In the genomic region with DNA sequence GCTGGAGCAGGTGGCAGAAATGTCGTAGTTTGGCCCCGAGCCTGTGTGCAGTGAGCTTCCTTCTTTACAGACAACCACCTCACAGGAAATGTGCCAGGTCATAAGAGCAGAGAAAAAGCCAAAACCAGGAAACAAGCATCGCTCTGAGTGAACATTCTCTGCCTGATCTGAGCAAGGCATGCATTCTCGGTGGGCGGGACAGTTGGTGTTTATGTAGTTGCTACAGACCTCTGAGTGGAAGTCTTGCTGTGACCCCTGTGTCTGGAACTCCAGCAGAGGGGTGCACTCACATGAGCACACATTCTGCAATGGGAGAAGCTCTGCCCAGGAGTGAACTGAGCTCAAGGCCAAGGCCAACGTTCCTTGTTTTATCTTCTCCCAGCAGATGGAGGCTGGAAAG, we compare ENCODE assay signal across 21 cellular contexts.
DNase-seq lines count a peak whose midpoint lies in the region.
"Had no signal": no experiment of that assay in that cellular context is flagged by ENCODE, and none has a peak within 500 bp of the region (broad histone marks: within the 10 kb centered on the region; RNA-seq: fewer than 3 reads in every experiment).

No MANE protein-coding gene starts in this region.

- H3K27ac ChIP-seq in thymus (ENCODE audit: low read depth) = peak overlapping the region; percentile 39
- H3K27ac ChIP-seq: esophagus muscularis mucosa, GM23248, pancreas, upper lobe of right lung, WERI-Rb-1 had no signal

- WGBS in thymus = 12% methylated on average over 6 of the region's 6 CpGs

- H3K36me3 ChIP-seq in thymus (ENCODE audit: control insufficient read depth, insufficient read depth) = no peaks in the 10 kb centered on the region
- H3K36me3 ChIP-seq: adrenal gland, BE2C, esophagus muscularis mucosa, pancreas, upper lobe of right lung, WERI-Rb-1 had no signal

- H3K9me3 ChIP-seq in thymus (ENCODE audit: control insufficient read depth) = no peaks in the 10 kb centered on the region
- H3K9me3 ChIP-seq: adrenal gland, BE2C, esophagus muscularis mucosa, pancreas, upper lobe of right lung had no signal

- H3K27me3 ChIP-seq in thymus (ENCODE audit: control insufficient read depth, insufficient read depth) = no peaks in the 10 kb centered on the region
- H3K27me3 ChIP-seq: adrenal gland, BE2C, pancreas, upper lobe of right lung had no signal

- no peaks in the 10 kb centered on the region for H3K4me1 ChIP-seq in thymus (ENCODE audit: control insufficient read depth, insufficient read depth, low read length)
- H3K4me1 ChIP-seq: BE2C, esophagus muscularis mucosa, pancreas, upper lobe of right lung had no signal

- DNase-seq in NCI-H1092 treated with DMSO at 0.1 percent for 48 hours (lab: John Stamatoyannopoulos, UW) (peak; percentile 16), NCI-H1092 (lab: John Stamatoyannopoulos, UW) (no peak), cerebellar cortex (ENCODE audit: low spot score) (peak; percentile 65), DMS114 treated with DMSO at 0.1 percent for 48 hours (lab: John Stamatoyannopoulos, UW; ENCODE audit: unreplicated experiment) (no peak), NCI-H69 (lab: John Stamatoyannopoulos, UW) (no peak)
- DNase-seq in stimulated activated CD4-positive, alpha-beta T cell treated with anti-CD3 and anti-CD28 coated beads, Interleukin-2, amount 100 ng/mL, for 4 hours (ENCODE audit: low read depth) = peak; percentile 9
- no peak for DNase-seq in stimulated activated CD4-positive, alpha-beta T cell treated with anti-CD3 and anti-CD28 coated beads, Interleukin-4, amount 100 ng/mL, for 24 hours
- DNase-seq: 8988T; activated CD8-positive, alpha-beta memory T cell treated with anti-CD3 and anti-CD28 coated beads, Interleukin-2, amount 50 U/mL, for 48 hours; BE2C; caudate nucleus; effector CD4-positive, alpha-beta T cell; GM23248; left ventricle myocardium superior; NCI-H82; upper lobe of right lung; WERI-Rb-1 had no signal

- H3K4me3 ChIP-seq in thymus (ENCODE audit: low read length) = no peak overlapping the region
- H3K4me3 ChIP-seq: adrenal gland, esophagus muscularis mucosa, GM23248, pancreas, upper lobe of right lung had no signal

Comparison
In these comparisons a context has a peak if more than half of its experiments do, and no peak if none do; other contexts are left out.
1. DNase-seq: peak in NCI-H1092 treated with DMSO at 0.1 percent for 48 hours (single experiment), stimulated activated CD4-positive, alpha-beta T cell treated with anti-CD3 and anti-CD28 coated beads, Interleukin-2, amount 100 ng/mL, for 4 hours (single experiment) and cerebellar cortex (single experiment); none in NCI-H1092 (single experiment), stimulated activated CD4-positive, alpha-beta T cell treated with anti-CD3 and anti-CD28 coated beads, Interleukin-4, amount 100 ng/mL, for 24 hours (single experiment), DMS114 treated with DMSO at 0.1 percent for 48 hours (single experiment) and NCI-H69 (single experiment).